19 cellular contexts compared by ENCODE assay signal in genomic region chr17:77117415-77117814, GRCh38. TPM values are rescaled to one million over a fixed set of nuclear protein-coding genes. Genes with fewer than 3 reads are reported as not detected.
DNase-seq lines count a peak whose midpoint lies in the region; ATAC-seq and TF ChIP-seq lines count a peak whose summit lies in the region.
"Had no signal": no experiment of that assay in that cellular context is flagged by ENCODE, and none has a peak within 500 bp of the region (broad histone marks: within the 10 kb centered on the region; RNA-seq: fewer than 3 reads in every experiment).

No MANE protein-coding gene starts in this region.

- no peak for TF ChIP-seq POLR2A in esophagus muscularis mucosa (IDR thresholded peaks at IDR 0.05; ENCODE audit: low read depth)
- no peak for TF ChIP-seq POLR2A in thyroid gland (IDR thresholded peaks at IDR 0.05)

- intact Hi-C loops in esophagus muscularis mucosa (cut with DNase I) = no loop called here
- intact Hi-C loops in thyroid gland (cut with DNase I) = no loop called here

- H3K4me1 ChIP-seq in esophagus muscularis mucosa = peaks cover 33 to 53% (median 45%) of the 10 kb centered on the region in 4 donors
- peaks cover 0 to 16% of the 10 kb centered on the region in 2 donors for H3K4me1 ChIP-seq in lung (ENCODE audit: control insufficient read depth in 2 of 2, insufficient read depth in 2 of 2, low read length in 2 of 2)
- H3K4me1 ChIP-seq in thyroid gland = peaks cover 0 to 29% of the 10 kb centered on the region in 2 donors

- no peak overlapping the region for H3K27ac Mint-ChIP-seq in T-cell
- H3K27ac Mint-ChIP-seq: activated CD4-positive, alpha-beta T cell treated with anti-CD3 and anti-CD28 coated beads, Interleukin-2, amount 10 ng/mL, durations not matched to agents 24 days and 14 days; B cell; natural killer cell treated with Interleukin-12 subunit alpha and Interleukin-12 subunit beta and Interleukin-15 and Interleukin-18, amount 100 ng/mL, for 72 hours had no signal

- no peaks in the 10 kb centered on the region for H3K36me3 ChIP-seq in esophagus muscularis mucosa
- H3K36me3 ChIP-seq in lung (ENCODE audit: control insufficient read depth in 2 of 2, insufficient read depth in 2 of 2, low read length in 2 of 2) = no peaks in the 10 kb centered on the region
- no peaks in the 10 kb centered on the region for H3K36me3 ChIP-seq in thyroid gland

- POLR2A ChIA-PET in T-cell (lab: Charles Lee) = no interaction called here

- H3K27me3 Mint-ChIP-seq in T-cell = no peaks in the 10 kb centered on the region
- H3K27me3 Mint-ChIP-seq: activated CD4-positive, alpha-beta T cell treated with anti-CD3 and anti-CD28 coated beads, Interleukin-2, amount 10 ng/mL, durations not matched to agents 24 days and 14 days; B cell; natural killer cell treated with Interleukin-12 subunit alpha and Interleukin-12 subunit beta and Interleukin-15 and Interleukin-18, amount 100 ng/mL, for 72 hours had no signal

- WGBS in esophagus muscularis mucosa = 86% methylated on average over 4 of the region's 4 CpGs
- WGBS in lung, 2 donors = 87 to 89% methylated on average over 4 of the region's 4 CpGs
- whole genome bisulfite sequencing in thyroid gland, 2 donors = 88 to 89% methylated on average over 4 of the region's 4 CpGs

- ATAC-seq in lung (ENCODE audit: insufficient read depth, low FRiP score) (no peak), T-cell (replicated peaks in 1 of 4) (no peak), HG02938 (IDR thresholded peaks at IDR 0.05; ENCODE audit: unreplicated experiment) (no peak)

- no peak for DNase-seq in esophagus muscularis mucosa (ENCODE audit: extremely low spot score)
- DNase-seq in lung (ENCODE audit: low spot score) = no peak
- no peak for DNase-seq in thyroid gland
- no peak for DNase-seq in T-cell
- DNase-seq in NCI-H146 (lab: John Stamatoyannopoulos, UW) = no peak
- DNase-seq: activated CD4-positive, alpha-beta T cell treated with anti-CD3 and anti-CD28 coated beads, Interleukin-2, amount 10 ng/mL, durations not matched to agents 24 days and 14 days; activated effector memory CD4-positive, alpha-beta T cell treated with anti-CD3 and anti-CD28 coated beads, Interleukin-2, amount 50 U/mL, for 16 hours; Calu3; cortex of kidney; HCEC 1CT; KBM-7; NCI-H2029 treated with DMSO at 0.1 percent for 48 hours; NCI-H510A treated with DMSO at 0.1 percent for 48 hours; stimulated activated CD4-positive, alpha-beta T cell treated with anti-CD3 and anti-CD28 coated beads, Interleukin-15, amount 100 ng/mL, for 24 hours; stimulated activated naive CD4-positive, alpha-beta T cell had no signal

- TF ChIP-seq CTCF in VCaP (conservative IDR thresholded peaks at IDR 0.05) = no peak
- no peak for TF ChIP-seq CTCF in esophagus muscularis mucosa (IDR thresholded peaks at IDR 0.05)
- no peak for TF ChIP-seq CTCF in lung (IDR thresholded peaks at IDR 0.05; ENCODE audit: control extremely low read depth, extremely low read depth)
- no peak for TF ChIP-seq CTCF in thyroid gland (IDR thresholded peaks at IDR 0.05)

- H3K4me1 Mint-ChIP-seq in T-cell = no peaks in the 10 kb centered on the region
- H3K4me1 Mint-ChIP-seq: B cell had no signal

- no peak for TF ChIP-seq EP300 in esophagus muscularis mucosa (IDR thresholded peaks at IDR 0.05)

- H3K4me3 Mint-ChIP-seq in T-cell = no peak overlapping the region
- H3K4me3 Mint-ChIP-seq: activated CD4-positive, alpha-beta T cell treated with anti-CD3 and anti-CD28 coated beads, Interleukin-2, amount 10 ng/mL, durations not matched to agents 24 days and 14 days; B cell; natural killer cell treated with Interleukin-12 subunit alpha and Interleukin-12 subunit beta and Interleukin-15 and Interleukin-18, amount 100 ng/mL, for 72 hours had no signal

- H3K27me3 ChIP-seq in esophagus muscularis mucosa (no peaks in the 10 kb centered on the region), lung (ENCODE audit: control insufficient read depth, insufficient read depth) (no peaks in the 10 kb centered on the region), thyroid gland (no peaks in the 10 kb centered on the region)

- CTCF ChIA-PET in T-cell (lab: Charles Lee) = interaction anchor here in 1 of 2 donors (0.6 kb wide), 1 partner anchor 9 kb away, joined by 4 read pairs; no protein-coding TSS in a partner anchor

- no peak overlapping the region for H3K4me3 ChIP-seq in esophagus muscularis mucosa
- no peak overlapping the region for H3K4me3 ChIP-seq in lung
- H3K4me3 ChIP-seq in thyroid gland (replicated peaks in 1 of 3) = no peak overlapping the region

- H3K27ac ChIP-seq in VCaP (peak overlapping the region; percentile 85), esophagus muscularis mucosa (replicated peaks in 1 of 4) (peak overlapping the region; percentile 31 to 65 (median 60)), lung (ENCODE audit: low read depth in 1 of 2, low read length in 1 of 2) (peak overlapping the region; percentile 15 to 34), thyroid gland (peak overlapping the region; percentile 52 to 78 (median 56))

- H3K9me3 Mint-ChIP-seq in T-cell = no peaks in the 10 kb centered on the region
- H3K9me3 Mint-ChIP-seq: activated CD4-positive, alpha-beta T cell treated with anti-CD3 and anti-CD28 coated beads, Interleukin-2, amount 10 ng/mL, durations not matched to agents 24 days and 14 days; natural killer cell treated with Interleukin-12 subunit alpha and Interleukin-12 subunit beta and Interleukin-15 and Interleukin-18, amount 100 ng/mL, for 72 hours had no signal

- H3K36me3 Mint-ChIP-seq in T-cell = peaks cover 3% of the 10 kb centered on the region
- H3K36me3 Mint-ChIP-seq: natural killer cell treated with Interleukin-12 subunit alpha and Interleukin-12 subunit beta and Interleukin-15 and Interleukin-18, amount 100 ng/mL, for 72 hours had no signal

- H3K9me3 ChIP-seq in esophagus muscularis mucosa (no peaks in the 10 kb centered on the region), lung (ENCODE audit: control insufficient read depth in 2 of 2, insufficient read depth in 1 of 2, low read length in 1 of 2) (no peaks in the 10 kb centered on the region), thyroid gland (no peaks in the 10 kb centered on the region)

RNA-seq across cellular contexts. Expression of gene SEC14L1, which starts 23.4 kb away (rescaled TPM):
- total RNA-seq in esophagus muscularis mucosa (10 to 100 TPM; 40.7 to 96.4 (median 64.4) TPM), lung (100 to 1,000 TPM; 156 to 171 TPM), thyroid gland (100 to 1,000 TPM in 2 of 4 donors, 10 to 100 TPM in 2; 57.6 to 287 (median 102) TPM), T-cell (10 to 100 TPM; 36.9 to 71.6 (median 46.2) TPM)
- polyA plus RNA-seq in lung = 100 to 1,000 TPM in 1 of 2 donors, 10 to 100 TPM in 1; 41.6 to 114 TPM

Comparison
In these comparisons a context has a peak if more than half of its experiments do, and no peak if none do; other contexts are left out.
1. H3K27ac ChIP-seq: peak in every context shown above with its lines; median percentile 85 in VCaP; 60 in esophagus muscularis mucosa; 56 in thyroid gland; 24 in lung.